30 cellular contexts compared by ENCODE assay signal in the genomic region with DNA sequence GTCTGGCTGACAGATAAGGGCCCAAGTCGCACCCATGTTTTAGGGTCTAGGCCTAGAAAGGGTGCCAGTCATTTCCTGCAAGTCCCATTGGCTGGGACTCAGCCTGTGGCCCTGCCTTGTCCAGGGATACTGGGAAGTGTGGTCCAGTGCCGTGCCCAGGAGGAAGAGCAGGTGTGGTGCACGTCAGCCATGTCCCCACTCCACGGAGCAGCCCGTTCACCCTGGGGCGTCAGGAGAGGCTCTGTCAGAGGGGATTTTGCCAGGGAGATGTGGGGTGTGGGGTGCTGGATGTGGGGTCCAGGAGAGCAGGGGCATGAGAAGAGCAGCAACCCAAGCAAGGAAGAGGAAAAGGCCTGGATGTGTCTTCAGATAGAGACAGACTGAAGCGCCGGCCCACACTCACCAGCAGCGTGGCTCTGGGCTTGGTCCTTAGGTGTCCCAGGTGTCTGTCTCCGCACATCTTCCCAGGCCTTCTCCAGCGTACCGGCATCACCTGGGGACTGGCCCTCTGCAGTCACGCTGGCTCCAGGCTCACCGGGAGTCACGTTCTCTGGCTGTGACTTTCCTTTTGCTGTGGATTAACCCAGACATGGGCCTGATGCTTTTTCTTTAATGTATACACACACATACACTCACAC.
"Had no signal": no experiment of that assay in that cellular context is flagged by ENCODE, and none has a peak within 500 bp of the region (broad histone marks: within the 10 kb centered on the region; RNA-seq: fewer than 3 reads in every experiment).

No MANE protein-coding gene starts in this region.

- H3K27ac Mint-ChIP-seq: activated CD4-positive, alpha-beta T cell treated with anti-CD3 and anti-CD28 coated beads, Interleukin-2, amount 10 ng/mL, durations not matched to agents 24 days and 14 days; activated CD8-positive, alpha-beta T cell treated with anti-CD3 and anti-CD28 coated beads for 36 hours; activated naive CD4-positive, alpha-beta T cell treated with anti-CD3 and anti-CD28 coated beads for 36 hours; activated naive CD4-positive, alpha-beta T cell treated with anti-CD3 and anti-CD28 coated beads, Interleukin-2, amount 50 U/mL, for 72 hours; activated T-cell treated with anti-CD3 and anti-CD28 coated beads, Interleukin-2, amount 50 U/mL, for 72 hours; activated T-helper 17 cell treated with anti-CD3 and anti-CD28 coated beads, Interleukin-2, amount 50 U/mL, for 72 hours had no signal

- H3K4me1 ChIP-seq: adrenal gland, body of pancreas had no signal

- H3K4me3 Mint-ChIP-seq: activated CD4-positive, alpha-beta T cell treated with anti-CD3 and anti-CD28 coated beads, Interleukin-2, amount 10 ng/mL, durations not matched to agents 24 days and 14 days; activated CD8-positive, alpha-beta T cell treated with anti-CD3 and anti-CD28 coated beads for 36 hours; activated naive CD4-positive, alpha-beta T cell treated with anti-CD3 and anti-CD28 coated beads for 36 hours; activated T-cell treated with anti-CD3 and anti-CD28 coated beads, Interleukin-2, amount 50 U/mL, for 72 hours; activated T-helper 17 cell treated with anti-CD3 and anti-CD28 coated beads, Interleukin-2, amount 50 U/mL, for 72 hours had no signal

- H3K4me1 Mint-ChIP-seq: activated CD4-positive, alpha-beta T cell treated with anti-CD3 and anti-CD28 coated beads, Interleukin-2, amount 10 ng/mL, durations not matched to agents 24 days and 14 days; activated T-helper 17 cell treated with anti-CD3 and anti-CD28 coated beads, Interleukin-2, amount 50 U/mL, for 72 hours had no signal

- H3K27ac ChIP-seq: adrenal gland, body of pancreas, KMS-11, PC-9, RWPE1, VCaP had no signal

- H3K9me3 ChIP-seq: adrenal gland, body of pancreas had no signal

- H3K27me3 Mint-ChIP-seq: activated CD4-positive, alpha-beta T cell treated with anti-CD3 and anti-CD28 coated beads, Interleukin-2, amount 10 ng/mL, durations not matched to agents 24 days and 14 days; activated CD8-positive, alpha-beta T cell treated with anti-CD3 and anti-CD28 coated beads for 36 hours had no signal

- DNase-seq: activated CD4-positive, alpha-beta T cell treated with anti-CD3 and anti-CD28 coated beads for 1 hour; activated CD4-positive, alpha-beta T cell treated with anti-CD3 and anti-CD28 coated beads, Interleukin-2, amount 10 ng/mL, durations not matched to agents 24 days and 14 days; activated CD4-positive, alpha-beta T cell treated with anti-CD3 and anti-CD28 coated beads, Interleukin-2, amount 50 U/mL, for 4 hours; activated CD4-positive, CD25-positive, alpha-beta regulatory T cell; activated CD8-positive, alpha-beta T cell treated with anti-CD3 and anti-CD28 coated beads for 36 hours; activated gamma-delta T cell treated with Interleukin-2 at 50 U/mL for 16 hours; activated naive CD4-positive, alpha-beta T cell treated with anti-CD3 and anti-CD28 coated beads for 36 hours; activated T-cell treated with anti-CD3 and anti-CD28 coated beads, Interleukin-2, amount 50 U/mL, for 1 hour; activated T-cell treated with anti-CD3 and anti-CD28 coated beads, Interleukin-2, amount 50 U/mL, for 72 hours; adrenal gland; body of pancreas; MM.1S; MV-4-11; NCI-H1092; NCI-H1436 treated with DMSO at 0.1 percent for 48 hours; NCI-H1694 treated with DMSO at 0.1 percent for 48 hours; NCI-H2029; NCI-H345; NCI-H524 treated with DMSO at 0.1 percent for 48 hours; PC-9; SW 1271; T-helper 1 cell; T-helper 2 cell; T-helper 9 cell had no signal

- H3K4me3 ChIP-seq: adrenal gland, body of pancreas, PC-9 had no signal

- H3K36me3 ChIP-seq: adrenal gland had no signal

- H3K9me3 Mint-ChIP-seq: activated CD4-positive, alpha-beta T cell treated with anti-CD3 and anti-CD28 coated beads, Interleukin-2, amount 10 ng/mL, durations not matched to agents 24 days and 14 days; activated CD8-positive, alpha-beta T cell treated with anti-CD3 and anti-CD28 coated beads for 36 hours; activated naive CD4-positive, alpha-beta T cell treated with anti-CD3 and anti-CD28 coated beads for 36 hours; activated naive CD4-positive, alpha-beta T cell treated with anti-CD3 and anti-CD28 coated beads, Interleukin-2, amount 50 U/mL, for 72 hours; activated T-cell treated with anti-CD3 and anti-CD28 coated beads, Interleukin-2, amount 50 U/mL, for 72 hours; activated T-helper 17 cell treated with anti-CD3 and anti-CD28 coated beads, Interleukin-2, amount 50 U/mL, for 72 hours had no signal

- H3K4me2 ChIP-seq: KMS-11, PC-9 had no signal

- H2AFZ ChIP-seq: PC-9 had no signal

- H3K27me3 ChIP-seq: adrenal gland, body of pancreas had no signal

- H3K36me3 Mint-ChIP-seq: activated naive CD4-positive, alpha-beta T cell treated with anti-CD3 and anti-CD28 coated beads, Interleukin-2, amount 50 U/mL, for 72 hours had no signal

- H3K9ac ChIP-seq: KMS-11 had no signal

- ATAC-seq: activated naive CD4-positive, alpha-beta T cell treated with anti-CD3 and anti-CD28 coated beads, Interleukin-2, amount 50 U/mL, for 72 hours; activated T-cell treated with anti-CD3 and anti-CD28 coated beads, Interleukin-2, amount 50 U/mL, for 72 hours; activated T-helper 17 cell treated with anti-CD3 and anti-CD28 coated beads, Interleukin-2, amount 50 U/mL, for 72 hours; body of pancreas; Right ventricle myocardium inferior had no signal
